8 cellular contexts compared by ENCODE assay signal in the genomic region with DNA sequence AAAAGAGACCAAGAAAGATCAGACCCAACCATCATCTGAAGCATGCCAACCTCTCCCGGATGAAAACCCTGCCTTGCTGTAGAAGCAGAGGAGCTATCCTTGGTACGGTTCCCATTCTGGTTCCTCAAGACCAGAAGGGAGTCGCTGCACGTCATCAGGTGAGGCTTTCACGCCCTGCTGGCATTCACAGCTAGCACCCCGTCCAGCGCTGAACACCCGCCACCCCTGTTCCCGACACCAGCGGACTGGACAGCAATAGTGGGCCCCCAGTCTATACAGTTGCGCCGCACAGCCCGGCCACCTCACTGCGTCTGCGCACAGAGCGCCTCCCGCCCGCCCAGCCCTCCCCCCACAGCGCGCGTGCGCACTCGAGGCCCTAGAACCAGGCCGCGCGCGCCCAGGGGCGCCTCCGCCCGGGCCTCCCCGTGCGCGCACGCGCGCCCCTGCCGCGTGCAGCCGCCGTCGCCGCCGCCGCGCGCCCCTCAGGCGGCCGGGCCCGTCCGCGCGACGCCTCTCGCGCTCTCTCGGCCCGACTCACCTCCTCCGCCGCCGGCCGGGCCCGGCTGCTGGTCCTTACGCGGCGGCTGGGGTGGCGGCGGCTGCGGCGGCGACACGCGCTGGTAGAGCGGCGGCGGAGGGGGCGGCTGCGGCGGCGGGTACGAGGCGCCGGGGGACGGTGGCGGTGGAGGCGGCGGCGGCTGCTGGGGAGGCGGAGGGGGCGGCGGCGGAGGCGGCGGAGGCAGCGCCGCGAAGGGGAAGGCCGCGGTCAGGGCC.
DNase-seq lines count a peak whose midpoint lies in the region; ATAC-seq and TF ChIP-seq lines count a peak whose summit lies in the region.

No MANE protein-coding gene starts in this region.

- H3K9me3 ChIP-seq in NT2/D1 (ENCODE audit: insufficient read depth, low read length) (no peaks in the 10 kb centered on the region), mucosa of rectum (ENCODE audit: control insufficient read depth in 2 of 2, low read length in 2 of 2) (no peaks in the 10 kb centered on the region)

- peak overlapping the region; percentile 99 for H3K27ac ChIP-seq in mucosa of rectum (ENCODE audit: low read depth in 2 of 2, low read length in 2 of 2)

- TF ChIP-seq CTCF in GM12865 (IDR thresholded peaks at IDR 0.05; ENCODE audit: insufficient read depth, low read depth, low read length, missing control alignments): no peak

- no peak for TF ChIP-seq POLR2A in erythroblast (IDR thresholded peaks at IDR 0.05; ENCODE audit: low read length)

- H3K9ac ChIP-seq in NT2/D1 (ENCODE audit: insufficient read length, low read depth) (peak overlapping the region; percentile 92), mucosa of rectum (ENCODE audit: low read depth in 1 of 2, low read length in 2 of 2) (peak overlapping the region; percentile 89 to 92)

- H3K4me3 ChIP-seq in GM12865 (ENCODE audit: low read depth, low read length): peak overlapping the region; percentile 95
- H3K4me3 ChIP-seq in NT2/D1 (ENCODE audit: insufficient read length, low read depth): peak overlapping the region; percentile 95
- peak overlapping the region; percentile 96 to 97 for H3K4me3 ChIP-seq in mucosa of rectum (ENCODE audit: low read length in 2 of 2)

- H3K27me3 ChIP-seq in NT2/D1 (ENCODE audit: insufficient read depth, insufficient read length) (no peaks in the 10 kb centered on the region), mucosa of rectum (ENCODE audit: control insufficient read depth in 2 of 2, insufficient read depth in 2 of 2, low read length in 2 of 2) (no peaks in the 10 kb centered on the region)

- peak; percentile 25 for ATAC-seq in HG03432 (IDR thresholded peaks at IDR 0.05; ENCODE audit: unreplicated experiment)
- no peak for ATAC-seq in HG03342 (IDR thresholded peaks at IDR 0.05; ENCODE audit: unreplicated experiment)

- H3K36me3 ChIP-seq in NT2/D1 (ENCODE audit: insufficient read depth, insufficient read length, low read length) (peaks cover 59% of the 10 kb centered on the region), mucosa of rectum (ENCODE audit: control insufficient read depth in 2 of 2, insufficient read depth in 2 of 2, low read length in 2 of 2) (peaks cover 44 to 45% of the 10 kb centered on the region in 2 donors)

- peak; percentile 91 for DNase-seq in GM12865 (ENCODE audit: low read depth)
- peak; percentile 50 for DNase-seq in NT2/D1 (ENCODE audit: low read depth, low spot score)
- DNase-seq in activated T-cell treated with anti-CD3 and anti-CD28 coated beads, Interleukin-2, amount 50 U/mL, for 1 hour: peak; percentile 84
- peak; percentile 91 to 96 for DNase-seq in erythroblast (lab: John Stamatoyannopoulos, UW)
- DNase-seq in stimulated activated CD8-positive, alpha-beta memory T cell treated with anti-CD3 and anti-CD28 coated beads, Interleukin-4, amount 100 ng/mL, for 1 hour (ENCODE audit: low read depth in 2 of 2, low spot score in 1 of 2): peak; percentile 61 to 76

- no peaks in the 10 kb centered on the region for H3K4me1 ChIP-seq in NT2/D1 (ENCODE audit: insufficient read depth, insufficient read length)
- H3K4me1 ChIP-seq in mucosa of rectum (ENCODE audit: control insufficient read depth in 2 of 2, insufficient read depth in 2 of 2, low read length in 2 of 2): peaks cover 22 to 26% of the 10 kb centered on the region in 2 donors
